ENCODE assay signal across 1 cellular context in the genomic region with DNA sequence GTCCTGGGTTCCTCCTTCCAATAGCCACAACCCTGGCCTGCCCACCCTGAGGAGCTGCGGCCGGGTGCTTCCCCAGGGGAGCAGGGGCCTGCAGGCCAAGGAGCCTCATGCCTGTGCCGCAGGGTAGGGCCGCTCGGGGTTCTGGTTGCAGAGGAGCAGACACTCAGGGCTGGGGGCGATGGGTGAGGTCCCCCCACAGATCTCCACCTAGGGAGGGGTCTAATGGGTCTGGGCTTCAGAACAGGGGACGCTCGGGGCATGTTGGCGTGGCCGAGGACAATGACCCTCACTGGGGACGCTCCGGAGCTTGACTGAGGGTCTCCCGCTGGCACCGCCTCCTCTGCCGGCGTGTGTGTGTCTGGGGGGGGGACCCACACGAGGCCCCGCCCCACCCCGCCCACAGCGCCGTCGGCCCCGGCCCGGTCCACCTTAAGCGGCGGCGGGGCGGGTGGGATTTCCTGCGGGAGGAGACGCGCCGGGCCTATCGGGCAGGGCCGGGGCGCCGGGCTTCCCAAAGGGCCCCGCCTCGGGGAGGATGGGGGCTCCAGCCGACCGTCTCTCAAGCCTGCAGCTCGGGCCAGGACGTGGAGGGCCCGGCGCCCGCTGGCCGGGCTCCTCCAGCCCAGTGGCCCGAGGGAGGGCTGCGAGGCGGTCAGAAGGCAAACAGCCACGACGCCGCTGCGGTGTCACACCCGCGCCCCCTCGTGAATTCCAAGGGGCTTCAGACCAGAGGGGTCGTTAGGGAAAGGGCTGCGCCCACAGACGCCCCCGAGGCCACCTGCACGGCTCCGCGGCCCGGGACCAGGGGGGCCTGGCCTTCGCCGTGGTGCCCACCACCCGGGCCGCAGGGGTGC.
TF ChIP-seq lines count a peak whose summit lies in the region.

No MANE protein-coding gene starts in this region.

TF ChIP-seq in K562, 482 proteins besides CTCF, POLR2A, EP300 and RAD21 (continued from another document and continues in another):
- TF ChIP-seq, protein P1, sequence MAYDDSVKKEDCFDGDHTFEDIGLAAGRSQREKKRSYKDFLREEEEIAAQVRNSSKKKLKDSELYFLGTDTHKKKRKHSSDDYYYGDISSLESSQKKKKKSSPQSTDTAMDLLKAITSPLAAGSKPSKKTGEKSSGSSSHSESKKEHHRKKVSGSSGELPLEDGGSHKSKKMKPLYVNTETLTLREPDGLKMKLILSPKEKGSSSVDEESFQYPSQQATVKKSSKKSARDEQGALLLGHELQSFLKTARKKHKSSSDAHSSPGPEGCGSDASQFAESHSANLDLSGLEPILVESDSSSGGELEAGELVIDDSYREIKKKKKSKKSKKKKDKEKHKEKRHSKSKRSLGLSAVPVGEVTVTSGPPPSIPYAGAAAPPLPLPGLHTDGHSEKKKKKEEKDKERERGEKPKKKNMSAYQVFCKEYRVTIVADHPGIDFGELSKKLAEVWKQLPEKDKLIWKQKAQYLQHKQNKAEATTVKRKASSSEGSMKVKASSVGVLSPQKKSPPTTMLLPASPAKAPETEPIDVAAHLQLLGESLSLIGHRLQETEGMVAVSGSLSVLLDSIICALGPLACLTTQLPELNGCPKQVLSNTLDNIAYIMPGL (CRISPR knock-in tag; IDR thresholded peaks at IDR 0.05) = no peak; the same call in 1 of the 2 replicates
- TF ChIP-seq, protein P2, sequence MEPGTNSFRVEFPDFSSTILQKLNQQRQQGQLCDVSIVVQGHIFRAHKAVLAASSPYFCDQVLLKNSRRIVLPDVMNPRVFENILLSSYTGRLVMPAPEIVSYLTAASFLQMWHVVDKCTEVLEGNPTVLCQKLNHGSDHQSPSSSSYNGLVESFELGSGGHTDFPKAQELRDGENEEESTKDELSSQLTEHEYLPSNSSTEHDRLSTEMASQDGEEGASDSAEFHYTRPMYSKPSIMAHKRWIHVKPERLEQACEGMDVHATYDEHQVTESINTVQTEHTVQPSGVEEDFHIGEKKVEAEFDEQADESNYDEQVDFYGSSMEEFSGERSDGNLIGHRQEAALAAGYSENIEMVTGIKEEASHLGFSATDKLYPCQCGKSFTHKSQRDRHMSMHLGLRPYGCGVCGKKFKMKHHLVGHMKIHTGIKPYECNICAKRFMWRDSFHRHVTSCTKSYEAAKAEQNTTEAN (CRISPR knock-in tag; IDR thresholded peaks at IDR 0.05) = no peak
- no peak for TF ChIP-seq TAF1 (IDR thresholded peaks at IDR 0.05; ENCODE audit: control insufficient read depth, extremely low read depth, insufficient read depth, low read length, severe bottlenecking)
- TF ChIP-seq, protein P3, sequence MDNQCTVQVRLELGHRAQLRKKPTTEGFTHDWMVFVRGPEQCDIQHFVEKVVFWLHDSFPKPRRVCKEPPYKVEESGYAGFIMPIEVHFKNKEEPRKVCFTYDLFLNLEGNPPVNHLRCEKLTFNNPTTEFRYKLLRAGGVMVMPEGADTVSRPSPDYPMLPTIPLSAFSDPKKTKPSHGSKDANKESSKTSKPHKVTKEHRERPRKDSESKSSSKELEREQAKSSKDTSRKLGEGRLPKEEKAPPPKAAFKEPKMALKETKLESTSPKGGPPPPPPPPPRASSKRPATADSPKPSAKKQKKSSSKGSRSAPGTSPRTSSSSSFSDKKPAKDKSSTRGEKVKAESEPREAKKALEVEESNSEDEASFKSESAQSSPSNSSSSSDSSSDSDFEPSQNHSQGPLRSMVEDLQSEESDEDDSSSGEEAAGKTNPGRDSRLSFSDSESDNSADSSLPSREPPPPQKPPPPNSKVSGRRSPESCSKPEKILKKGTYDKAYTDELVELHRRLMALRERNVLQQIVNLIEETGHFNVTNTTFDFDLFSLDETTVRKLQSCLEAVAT (IDR thresholded peaks at IDR 0.05) = no peak
- 0 out of 2 replicates have a peak, but pooled peaks have one; percentile 35 for TF ChIP-seq ZNF41 (CRISPR knock-in tag; conservative IDR thresholded peaks at IDR 0.05)
- TF ChIP-seq ZNF584 (CRISPR knock-in tag; IDR thresholded peaks at IDR 0.05; ENCODE audit: low read depth) = no peak
- TF ChIP-seq, protein P4, sequence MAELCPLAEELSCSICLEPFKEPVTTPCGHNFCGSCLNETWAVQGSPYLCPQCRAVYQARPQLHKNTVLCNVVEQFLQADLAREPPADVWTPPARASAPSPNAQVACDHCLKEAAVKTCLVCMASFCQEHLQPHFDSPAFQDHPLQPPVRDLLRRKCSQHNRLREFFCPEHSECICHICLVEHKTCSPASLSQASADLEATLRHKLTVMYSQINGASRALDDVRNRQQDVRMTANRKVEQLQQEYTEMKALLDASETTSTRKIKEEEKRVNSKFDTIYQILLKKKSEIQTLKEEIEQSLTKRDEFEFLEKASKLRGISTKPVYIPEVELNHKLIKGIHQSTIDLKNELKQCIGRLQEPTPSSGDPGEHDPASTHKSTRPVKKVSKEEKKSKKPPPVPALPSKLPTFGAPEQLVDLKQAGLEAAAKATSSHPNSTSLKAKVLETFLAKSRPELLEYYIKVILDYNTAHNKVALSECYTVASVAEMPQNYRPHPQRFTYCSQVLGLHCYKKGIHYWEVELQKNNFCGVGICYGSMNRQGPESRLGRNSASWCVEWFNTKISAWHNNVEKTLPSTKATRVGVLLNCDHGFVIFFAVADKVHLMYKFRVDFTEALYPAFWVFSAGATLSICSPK (IDR thresholded peaks at IDR 0.05; ENCODE audit: borderline replicate concordance) = no peak
- TF ChIP-seq, protein P5, sequence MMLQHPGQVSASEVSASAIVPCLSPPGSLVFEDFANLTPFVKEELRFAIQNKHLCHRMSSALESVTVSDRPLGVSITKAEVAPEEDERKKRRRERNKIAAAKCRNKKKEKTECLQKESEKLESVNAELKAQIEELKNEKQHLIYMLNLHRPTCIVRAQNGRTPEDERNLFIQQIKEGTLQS (IDR thresholded peaks at IDR 0.05) = no peak
- TF ChIP-seq, protein P5 (CRISPR knock-in tag; conservative IDR thresholded peaks at IDR 0.05) = no peak
- TF ChIP-seq, protein P6, sequence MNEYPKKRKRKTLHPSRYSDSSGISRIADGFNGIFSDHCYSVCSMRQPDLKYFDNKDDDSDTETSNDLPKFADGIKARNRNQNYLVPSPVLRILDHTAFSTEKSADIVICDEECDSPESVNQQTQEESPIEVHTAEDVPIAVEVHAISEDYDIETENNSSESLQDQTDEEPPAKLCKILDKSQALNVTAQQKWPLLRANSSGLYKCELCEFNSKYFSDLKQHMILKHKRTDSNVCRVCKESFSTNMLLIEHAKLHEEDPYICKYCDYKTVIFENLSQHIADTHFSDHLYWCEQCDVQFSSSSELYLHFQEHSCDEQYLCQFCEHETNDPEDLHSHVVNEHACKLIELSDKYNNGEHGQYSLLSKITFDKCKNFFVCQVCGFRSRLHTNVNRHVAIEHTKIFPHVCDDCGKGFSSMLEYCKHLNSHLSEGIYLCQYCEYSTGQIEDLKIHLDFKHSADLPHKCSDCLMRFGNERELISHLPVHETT (CRISPR knock-in tag; conservative IDR thresholded peaks at IDR 0.05 in 1 of 2, IDR thresholded peaks at IDR 0.05 in 1 of 2) = peak in 1 of 2 experiments; percentile 47; a peak in 2 of 4 replicates
- TF ChIP-seq ZNF316 (IDR thresholded peaks at IDR 0.05) = no peak
- TF ChIP-seq, protein P7, sequence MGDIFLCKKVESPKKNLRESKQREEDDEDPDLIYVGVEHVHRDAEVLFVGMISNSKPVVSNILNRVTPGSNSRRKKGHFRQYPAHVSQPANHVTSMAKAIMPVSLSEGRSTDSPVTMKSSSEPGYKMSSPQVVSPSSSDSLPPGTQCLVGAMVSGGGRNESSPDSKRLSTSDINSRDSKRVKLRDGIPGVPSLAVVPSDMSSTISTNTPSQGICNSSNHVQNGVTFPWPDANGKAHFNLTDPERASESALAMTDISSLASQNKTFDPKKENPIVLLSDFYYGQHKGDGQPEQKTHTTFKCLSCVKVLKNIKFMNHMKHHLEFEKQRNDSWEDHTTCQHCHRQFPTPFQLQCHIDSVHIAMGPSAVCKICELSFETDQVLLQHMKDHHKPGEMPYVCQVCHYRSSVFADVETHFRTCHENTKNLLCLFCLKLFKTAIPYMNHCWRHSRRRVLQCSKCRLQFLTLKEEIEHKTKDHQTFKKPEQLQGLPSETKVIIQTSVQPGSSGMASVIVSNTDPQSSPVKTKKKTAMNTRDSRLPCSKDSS (IDR thresholded peaks at IDR 0.05; ENCODE audit: low read depth, partially characterized antibody) = no peak
- no peak; the same call in 1 of the 2 replicates for TF ChIP-seq LARP7 (IDR thresholded peaks at IDR 0.05)
- no peak for TF ChIP-seq THRAP3 (IDR thresholded peaks at IDR 0.05; ENCODE audit: borderline replicate concordance)
- TF ChIP-seq, protein P8, sequence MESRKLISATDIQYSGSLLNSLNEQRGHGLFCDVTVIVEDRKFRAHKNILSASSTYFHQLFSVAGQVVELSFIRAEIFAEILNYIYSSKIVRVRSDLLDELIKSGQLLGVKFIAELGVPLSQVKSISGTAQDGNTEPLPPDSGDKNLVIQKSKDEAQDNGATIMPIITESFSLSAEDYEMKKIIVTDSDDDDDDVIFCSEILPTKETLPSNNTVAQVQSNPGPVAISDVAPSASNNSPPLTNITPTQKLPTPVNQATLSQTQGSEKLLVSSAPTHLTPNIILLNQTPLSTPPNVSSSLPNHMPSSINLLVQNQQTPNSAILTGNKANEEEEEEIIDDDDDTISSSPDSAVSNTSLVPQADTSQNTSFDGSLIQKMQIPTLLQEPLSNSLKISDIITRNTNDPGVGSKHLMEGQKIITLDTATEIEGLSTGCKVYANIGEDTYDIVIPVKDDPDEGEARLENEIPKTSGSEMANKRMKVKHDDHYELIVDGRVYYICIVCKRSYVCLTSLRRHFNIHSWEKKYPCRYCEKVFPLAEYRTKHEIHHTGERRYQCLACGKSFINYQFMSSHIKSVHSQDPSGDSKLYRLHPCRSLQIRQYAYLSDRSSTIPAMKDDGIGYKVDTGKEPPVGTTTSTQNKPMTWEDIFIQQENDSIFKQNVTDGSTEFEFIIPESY (CRISPR knock-in tag; IDR thresholded peaks at IDR 0.05) = no peak
- TF ChIP-seq, protein P9, sequence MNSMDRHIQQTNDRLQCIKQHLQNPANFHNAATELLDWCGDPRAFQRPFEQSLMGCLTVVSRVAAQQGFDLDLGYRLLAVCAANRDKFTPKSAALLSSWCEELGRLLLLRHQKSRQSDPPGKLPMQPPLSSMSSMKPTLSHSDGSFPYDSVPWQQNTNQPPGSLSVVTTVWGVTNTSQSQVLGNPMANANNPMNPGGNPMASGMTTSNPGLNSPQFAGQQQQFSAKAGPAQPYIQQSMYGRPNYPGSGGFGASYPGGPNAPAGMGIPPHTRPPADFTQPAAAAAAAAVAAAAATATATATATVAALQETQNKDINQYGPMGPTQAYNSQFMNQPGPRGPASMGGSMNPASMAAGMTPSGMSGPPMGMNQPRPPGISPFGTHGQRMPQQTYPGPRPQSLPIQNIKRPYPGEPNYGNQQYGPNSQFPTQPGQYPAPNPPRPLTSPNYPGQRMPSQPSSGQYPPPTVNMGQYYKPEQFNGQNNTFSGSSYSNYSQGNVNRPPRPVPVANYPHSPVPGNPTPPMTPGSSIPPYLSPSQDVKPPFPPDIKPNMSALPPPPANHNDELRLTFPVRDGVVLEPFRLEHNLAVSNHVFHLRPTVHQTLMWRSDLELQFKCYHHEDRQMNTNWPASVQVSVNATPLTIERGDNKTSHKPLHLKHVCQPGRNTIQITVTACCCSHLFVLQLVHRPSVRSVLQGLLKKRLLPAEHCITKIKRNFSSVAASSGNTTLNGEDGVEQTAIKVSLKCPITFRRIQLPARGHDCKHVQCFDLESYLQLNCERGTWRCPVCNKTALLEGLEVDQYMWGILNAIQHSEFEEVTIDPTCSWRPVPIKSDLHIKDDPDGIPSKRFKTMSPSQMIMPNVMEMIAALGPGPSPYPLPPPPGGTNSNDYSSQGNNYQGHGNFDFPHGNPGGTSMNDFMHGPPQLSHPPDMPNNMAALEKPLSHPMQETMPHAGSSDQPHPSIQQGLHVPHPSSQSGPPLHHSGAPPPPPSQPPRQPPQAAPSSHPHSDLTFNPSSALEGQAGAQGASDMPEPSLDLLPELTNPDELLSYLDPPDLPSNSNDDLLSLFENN (IDR thresholded peaks at IDR 0.05; ENCODE audit: low read depth in 2 of 2, low read length in 2 of 2) = no peak
- no peak for TF ChIP-seq FOXJ2 (tag; IDR thresholded peaks at IDR 0.05)
- TF ChIP-seq NR1H2 (CRISPR knock-in tag; IDR thresholded peaks at IDR 0.05) = no peak
- no peak for TF ChIP-seq KLF6 (CRISPR knock-in tag; IDR thresholded peaks at IDR 0.05; ENCODE audit: borderline replicate concordance)
